In the genomic region with DNA sequence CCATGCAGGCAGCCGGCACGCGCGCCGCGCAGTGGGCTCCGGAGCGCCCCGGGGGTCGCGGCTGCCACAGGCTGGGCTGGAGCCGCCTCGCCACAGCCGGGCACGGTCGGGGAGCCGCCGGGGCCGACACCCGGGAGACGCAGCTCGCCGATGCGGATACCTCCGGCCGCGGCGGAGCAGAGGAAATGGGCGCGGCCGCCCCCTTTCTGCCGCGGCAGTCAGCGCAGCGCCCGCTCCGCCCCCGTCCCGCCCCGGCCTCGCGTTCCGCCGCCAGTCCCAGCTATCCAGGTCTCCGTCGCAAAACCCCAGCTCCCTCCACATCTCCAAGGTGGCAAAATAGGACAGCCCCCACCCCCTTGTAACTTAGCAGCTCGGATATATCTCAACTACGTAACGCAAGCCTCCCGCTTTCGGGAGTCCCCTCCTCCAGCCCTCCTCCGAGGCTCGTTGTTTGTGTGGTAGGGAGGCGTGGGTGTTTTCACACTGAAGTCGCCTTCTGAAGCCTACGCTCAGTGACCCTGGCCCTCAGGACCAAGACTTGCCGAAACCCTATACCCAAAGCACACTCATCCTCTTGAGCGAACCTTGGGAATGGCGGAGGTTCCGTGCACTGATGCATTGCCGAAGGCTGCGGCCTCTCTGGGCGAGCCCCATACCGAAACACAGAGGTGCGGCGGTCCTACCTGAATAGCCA, we compare ENCODE assay signal across 8 cellular contexts. TPM values are rescaled to one million over a fixed set of nuclear protein-coding genes. Genes with fewer than 3 reads are reported as not detected.
DNase-seq lines count a peak whose midpoint lies in the region; ATAC-seq and TF ChIP-seq lines count a peak whose summit lies in the region.

Gene SH3BP5, minus strand, starts transcription at position 182 of the 694 bp plus-strand sequence. Its CDS starts 178 bp downstream, at position 4.

- H3K79me1 ChIP-seq in mesenchymal stem cell (replicated peaks; ENCODE audit: low read length, poor library complexity, severe bottlenecking) = peaks cover 7% of the 10 kb centered on the region

- 13% methylated on average over 46 of the region's 66 CpGs for WGBS in mesenchymal stem cell

- H3K4ac ChIP-seq in mesenchymal stem cell (ENCODE audit: low read depth in 1 of 2, low read length in 2 of 2) = peak within 1 kb of the TSS; percentile 63 to 86

- peak within 1 kb of the TSS in 1 of 2 experiments; percentile 98 for H3K14ac ChIP-seq in mesenchymal stem cell (ENCODE audit: low read length in 2 of 2)

- H4K8ac ChIP-seq in mesenchymal stem cell (ENCODE audit: low read length) = peak within 1 kb of the TSS; percentile 99

- peak within 1 kb of the TSS; percentile 43 for H4K91ac ChIP-seq in mesenchymal stem cell (ENCODE audit: low read length)

- POLR2A ChIA-PET in A673 (lab: Charles Lee; ENCODE audit: low non-redundant PET) = no interaction called here

- ATAC-seq in GM18519 (IDR thresholded peaks at IDR 0.05; ENCODE audit: low FRiP score, unreplicated experiment) = peak; percentile 38
- peak; percentile 70 for ATAC-seq in HG03039 (IDR thresholded peaks at IDR 0.05; ENCODE audit: unreplicated experiment)
- peak; percentile 87 for ATAC-seq in effector memory CD8-positive, alpha-beta T cell (replicated peaks)

- H3K27me3 ChIP-seq in A673 (replicated peaks; ENCODE audit: insufficient read depth, low read depth, low read length, poor library complexity) = no peaks in the 10 kb centered on the region
- H3K27me3 ChIP-seq in mesenchymal stem cell (ENCODE audit: control insufficient read depth in 1 of 2, insufficient read depth in 1 of 2, low read length in 2 of 2) = no peaks in the 10 kb centered on the region

- H3K36me3 ChIP-seq in A673 (ENCODE audit: insufficient read depth, low read length, poor library complexity, severe bottlenecking) = no peaks in the 10 kb centered on the region
- H3K36me3 ChIP-seq in mesenchymal stem cell (ENCODE audit: control insufficient read depth in 1 of 2, insufficient read depth in 2 of 2, low read depth in 1 of 2, low read length in 2 of 2) = peaks cover 0 to 20% of the 10 kb centered on the region in 2 experiments

- H2AK5ac ChIP-seq in mesenchymal stem cell (ENCODE audit: low read length, severe bottlenecking) = no peak within 1 kb of the TSS

- H3K27ac Mint-ChIP-seq in effector memory CD8-positive, alpha-beta T cell = peak within 1 kb of the TSS; percentile 81 to 93

- H2BK12ac ChIP-seq in mesenchymal stem cell (ENCODE audit: low read length in 2 of 2) = peak within 1 kb of the TSS; percentile 75 to 89

- H3K36me3 Mint-ChIP-seq in effector memory CD8-positive, alpha-beta T cell (ENCODE audit: insufficient read depth) = peaks cover 22% of the 10 kb centered on the region

- H2AFZ ChIP-seq in mesenchymal stem cell (ENCODE audit: low read depth, low read length) = peak within 1 kb of the TSS; percentile 91

- H3K4me3 ChIP-seq in A673 (ENCODE audit: low read depth, low read length, poor library complexity, severe bottlenecking) (peak within 1 kb of the TSS; percentile 89), mesenchymal stem cell (ENCODE audit: insufficient read depth in 1 of 2, low read depth in 1 of 2, low read length in 2 of 2) (peak within 1 kb of the TSS; percentile 92 to 96)

- CTCF ChIA-PET in A673 (lab: Charles Lee) = interaction anchor here (0.8 to 1.1 kb wide), 2 partner anchors 27 to 64 kb away, joined by 4 to 8 read pairs; no protein-coding TSS in a partner anchor

- no peak within 1 kb of the TSS for H2BK120ac ChIP-seq in mesenchymal stem cell (ENCODE audit: low read depth, low read length)

- H3K4me2 ChIP-seq in mesenchymal stem cell (ENCODE audit: low read length, poor library complexity, severe bottlenecking) = peak within 1 kb of the TSS; percentile 100

- H3K9me3 ChIP-seq in A673 (ENCODE audit: low read depth, low read length, poor library complexity, severe bottlenecking) = no peaks in the 10 kb centered on the region
- H3K9me3 ChIP-seq in mesenchymal stem cell (ENCODE audit: control insufficient read depth, low read length) = no peaks in the 10 kb centered on the region

- peaks cover 30% of the 10 kb centered on the region in 2 donors for H3K4me1 Mint-ChIP-seq in effector memory CD8-positive, alpha-beta T cell (ENCODE audit: low read depth in 2 of 2)

- peak within 1 kb of the TSS; percentile 97 for H3K9ac ChIP-seq in mesenchymal stem cell (ENCODE audit: low read length)

- H3K23ac ChIP-seq in mesenchymal stem cell (ENCODE audit: low read length in 2 of 2) = peak within 1 kb of the TSS; percentile 16 to 62

- peak within 1 kb of the TSS; percentile 84 to 86 for H3K18ac ChIP-seq in mesenchymal stem cell (ENCODE audit: low read depth in 1 of 2, low read length in 2 of 2)

- peak within 1 kb of the TSS; percentile 85 for H2BK15ac ChIP-seq in mesenchymal stem cell (ENCODE audit: low read depth, poor library complexity, severe bottlenecking)

- BruUV-seq in A673 (replicated peaks; lab: Mats Ljungman, UMichigan) = no TSS peak

- H2BK5ac ChIP-seq in mesenchymal stem cell (ENCODE audit: low read depth, low read length, poor library complexity, severe bottlenecking) = peak within 1 kb of the TSS; percentile 32

- peak; percentile 85 for DNase-seq in A673 (ENCODE audit: low spot score)
- peak; percentile 43 for DNase-seq in NCI-H774 (lab: John Stamatoyannopoulos, UW)
- DNase-seq in activated CD8-positive, alpha-beta memory T cell treated with anti-CD3 and anti-CD28 coated beads for 4 hours (ENCODE audit: low read depth in 2 of 2) = peak; percentile 34 to 41
- DNase-seq in effector memory CD8-positive, alpha-beta T cell = peak; percentile 59 to 70 (median 65)
- peak; percentile 66 for DNase-seq in mesenchymal stem cell
- peak; percentile 39 for DNase-seq in stimulated activated CD8-positive, alpha-beta memory T cell treated with anti-CD3 and anti-CD28 coated beads, Interleukin-15, amount 100 ng/mL, for 1 hour (ENCODE audit: low read depth)

- TF ChIP-seq CTCF in A673 (conservative IDR thresholded peaks at IDR 0.05; ENCODE audit: low read depth, low read length) = peak; percentile 58

- no peaks in the 10 kb centered on the region for H3K27me3 Mint-ChIP-seq in effector memory CD8-positive, alpha-beta T cell

- H3K4me1 ChIP-seq in A673 (ENCODE audit: insufficient read depth, low read length, poor library complexity, severe bottlenecking) (peaks cover 44% of the 10 kb centered on the region), mesenchymal stem cell (ENCODE audit: control insufficient read depth, insufficient read depth, low read depth, low read length) (peaks cover 13% of the 10 kb centered on the region)

- intact Hi-C loops in A673 (cut with micrococcal nuclease; ENCODE audit: unreplicated experiment) = loop anchor here (5.0 kb wide), 1 partner anchor 45 kb away; no protein-coding TSS in a partner anchor

- peak within 1 kb of the TSS; percentile 90 to 98 for H3K4me3 Mint-ChIP-seq in effector memory CD8-positive, alpha-beta T cell

- H3K27ac ChIP-seq in A673 (ENCODE audit: low read depth, low read length, poor library complexity, severe bottlenecking) (peak within 1 kb of the TSS; percentile 44), mesenchymal stem cell (ENCODE audit: low read length, poor library complexity, severe bottlenecking) (no peak within 1 kb of the TSS)

- no peaks in the 10 kb centered on the region for H3K9me3 Mint-ChIP-seq in effector memory CD8-positive, alpha-beta T cell

RNA-seq across cellular contexts. Expression of gene SH3BP5, which starts in this region (rescaled TPM):
- 20.3 and 22.5 TPM in 2 replicates for total RNA-seq in A673 (2021)
- 8.4 TPM for polyA plus RNA-seq in mesenchymal stem cell (2013, experiment 1 of 2)
- polyA plus RNA-seq in mesenchymal stem cell (2013, experiment 2 of 2) = 8.4 TPM
